ENCODE assay signal across 1 cellular context in the genomic region with DNA sequence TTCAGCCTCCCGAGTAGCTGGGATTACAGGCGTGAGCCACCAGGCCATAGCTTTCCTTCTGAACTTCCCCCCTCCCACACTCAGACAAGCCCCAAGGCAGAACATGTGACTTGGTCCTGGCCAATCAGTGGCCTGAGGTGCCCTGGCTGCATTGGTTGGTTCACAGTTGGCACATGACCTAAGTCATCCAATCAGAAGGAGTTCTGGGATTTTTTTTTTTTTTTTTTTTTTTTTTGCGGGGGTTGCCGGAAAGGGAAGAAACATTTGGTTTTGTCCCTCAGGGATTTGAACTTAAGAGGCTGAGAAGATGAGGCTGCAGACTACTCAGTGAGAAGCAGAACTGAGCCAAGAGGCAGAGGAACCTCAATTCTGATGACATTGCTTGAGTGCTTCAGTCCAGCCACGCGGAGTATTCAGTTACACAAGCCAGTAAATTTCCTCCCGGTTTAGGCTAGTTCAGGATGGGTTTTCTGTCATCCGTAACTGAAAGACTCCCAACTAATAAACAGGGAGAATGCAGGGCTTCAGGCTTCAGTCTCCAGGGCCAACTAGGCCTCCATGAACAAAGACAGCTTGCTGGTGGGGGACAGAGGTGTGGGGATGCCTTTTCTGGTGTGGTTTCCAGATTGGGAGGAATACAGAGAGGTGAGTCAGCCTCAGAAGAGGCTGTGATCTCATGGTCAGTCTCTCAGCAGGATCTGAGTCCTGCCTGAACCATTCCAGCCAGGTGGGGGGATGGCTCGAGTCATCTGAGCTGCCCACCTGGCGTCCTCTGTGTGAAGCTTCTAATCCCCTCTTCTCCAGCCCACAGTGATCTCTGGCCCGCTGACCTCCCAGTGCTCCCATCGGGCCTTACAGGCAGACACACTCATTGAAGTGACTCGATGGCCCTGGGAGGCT.
TF ChIP-seq lines count a peak whose summit lies in the region.

No MANE protein-coding gene starts in this region.

TF ChIP-seq in GM23338, 12 proteins besides CTCF, POLR2A, EP300 and RAD21 (continued from another document):
- TF ChIP-seq, protein P1, sequence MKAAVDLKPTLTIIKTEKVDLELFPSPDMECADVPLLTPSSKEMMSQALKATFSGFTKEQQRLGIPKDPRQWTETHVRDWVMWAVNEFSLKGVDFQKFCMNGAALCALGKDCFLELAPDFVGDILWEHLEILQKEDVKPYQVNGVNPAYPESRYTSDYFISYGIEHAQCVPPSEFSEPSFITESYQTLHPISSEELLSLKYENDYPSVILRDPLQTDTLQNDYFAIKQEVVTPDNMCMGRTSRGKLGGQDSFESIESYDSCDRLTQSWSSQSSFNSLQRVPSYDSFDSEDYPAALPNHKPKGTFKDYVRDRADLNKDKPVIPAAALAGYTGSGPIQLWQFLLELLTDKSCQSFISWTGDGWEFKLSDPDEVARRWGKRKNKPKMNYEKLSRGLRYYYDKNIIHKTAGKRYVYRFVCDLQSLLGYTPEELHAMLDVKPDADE (IDR thresholded peaks at IDR 0.05) = no peak
- TF ChIP-seq STAT1 (IDR thresholded peaks at IDR 0.05; ENCODE audit: unreplicated experiment) (no peak), NANOG (IDR thresholded peaks at IDR 0.05; ENCODE audit: borderline replicate concordance) (no peak), EZH2phosphoT487 (IDR thresholded peaks at IDR 0.05; ENCODE audit: unreplicated experiment) (no peak), EZH2 (IDR thresholded peaks at IDR 0.05; ENCODE audit: low read depth, unreplicated experiment) (no peak)
TF ChIP-seq in GM23338: peak in this region for 0.
